Comparison of ENCODE assay signal across 1 cellular context in the genomic region with DNA sequence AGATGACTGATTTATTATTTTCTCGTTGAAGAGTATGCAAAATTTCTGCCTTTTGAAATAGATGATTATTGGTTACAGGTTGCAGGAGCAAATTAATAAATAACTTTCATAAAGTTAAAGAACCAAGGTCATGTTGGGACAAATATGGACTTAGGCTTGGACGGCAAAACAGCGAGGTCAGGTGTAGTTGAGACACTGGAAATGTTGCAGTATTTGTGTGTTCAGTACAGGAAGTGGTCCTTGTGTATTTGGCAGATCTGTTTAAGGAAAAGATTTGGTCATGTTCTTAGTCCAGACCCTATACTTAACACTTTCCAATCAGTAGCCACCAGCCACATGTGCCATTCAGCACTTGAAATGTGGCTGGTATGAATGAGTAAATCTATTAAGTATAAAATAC.
TF ChIP-seq lines count a peak whose summit lies in the region.

No MANE protein-coding gene starts in this region.

TF ChIP-seq in HepG2, 621 proteins besides CTCF, POLR2A, EP300 and RAD21 (continued from another document):
- no peak for TF ChIP-seq ARID3A (IDR thresholded peaks at IDR 0.05; ENCODE audit: low read depth, low read length)
